In genomic region chr2:9873337-9873736, GRCh38 we compare ENCODE assay signal across 29 cellular contexts.
"Had no signal": no experiment of that assay in that cellular context is flagged by ENCODE, and none has a peak within 500 bp of the region (broad histone marks: within the 10 kb centered on the region; RNA-seq: fewer than 3 reads in every experiment).

No MANE protein-coding gene starts in this region.

- ATAC-seq: natural killer cell; psoas muscle; right cardiac atrium; sciatic nerve; stimulated activated memory B cell treated with anti-CD40 and anti-IgM and Interleukin-4, amounts not matched to agents 10 μg/mL and 1 μg/mL and 100 μg/mL, for 72 hours; stimulated activated naive CD8-positive, alpha-beta T cell treated with anti-CD3 and anti-CD28 coated beads, Interleukin-15, amount 100 ng/mL, for 72 hours; stimulated activated naive CD8-positive, alpha-beta T cell treated with anti-CD3 and anti-CD28 coated beads, Interleukin-15, Interleukin-2, amounts not matched to agents 100 U/mL and 50 U/mL, for 24 hours had no signal

- H3K9me3 ChIP-seq: ovary, psoas muscle, spleen, suprapubic skin, testis, tibial artery, upper lobe of left lung, vagina had no signal

- DNase-seq: natural killer cell; occipital lobe; ovary; posterior cingulate gyrus; psoas muscle; right cardiac atrium; spleen; stimulated activated CD4-positive, alpha-beta T cell treated with anti-CD3 and anti-CD28 coated beads, Interleukin-12 subunit alpha, Interleukin-12 subunit beta, amount 100 ng/mL, for 4 hours; stimulated activated CD4-positive, alpha-beta T cell treated with anti-CD3 and anti-CD28 coated beads, Interleukin-1b, Interleukin-23, amount 100 ng/mL, for 48 hours; stimulated activated CD4-positive, alpha-beta T cell treated with anti-CD3 and anti-CD28 coated beads, Interleukin-4, amount 100 ng/mL, for 1 hour; stimulated activated CD4-positive, alpha-beta T cell treated with anti-CD3 and anti-CD28 coated beads, Interleukin-4, amount 100 ng/mL, for 4 hours; stimulated activated CD8-positive, alpha-beta memory T cell treated with anti-CD3 and anti-CD28 coated beads, Interleukin-4, amount 100 ng/mL, for 48 hours; stimulated activated naive CD4-positive, alpha-beta T cell; stimulated activated naive CD8-positive, alpha-beta T cell treated with anti-CD3 and anti-CD28 coated beads, Interleukin-15, amount 100 ng/mL, for 72 hours; stimulated activated naive CD8-positive, alpha-beta T cell treated with anti-CD3 and anti-CD28 coated beads, Interleukin-15, Interleukin-2, amounts not matched to agents 100 U/mL and 50 U/mL, for 24 hours; substantia nigra; testis; tibial artery; trophoblast cell; upper lobe of left lung had no signal

- H3K79me2 ChIP-seq: parathyroid adenoma had no signal

- FAIRE-seq: urothelium cell line had no signal

- H3K27ac ChIP-seq: neural progenitor cell, ovary, parathyroid adenoma, psoas muscle, skin epidermis, spleen, suprapubic skin, testis, tibial artery, upper lobe of left lung, vagina had no signal

- H3K9ac ChIP-seq: neural progenitor cell, parathyroid adenoma had no signal

- H2AFZ ChIP-seq: neural progenitor cell, parathyroid adenoma had no signal

- H3K4me3 ChIP-seq: neural progenitor cell, ovary, psoas muscle, skin epidermis, smooth muscle cell, spleen, suprapubic skin, testis, tibial artery, upper lobe of left lung, vagina had no signal

- H3K27me3 ChIP-seq: neural progenitor cell, ovary, spleen, suprapubic skin, testis, tibial artery, upper lobe of left lung, vagina had no signal

- H3K36me3 ChIP-seq: ovary had no signal

- H3K4me1 ChIP-seq: parathyroid adenoma, psoas muscle, spleen, suprapubic skin, testis, tibial artery, upper lobe of left lung, vagina had no signal

- H3K4me2 ChIP-seq: neural progenitor cell, smooth muscle cell had no signal
